Comparison of ENCODE assay signal across 9 cellular contexts in the genomic region with DNA sequence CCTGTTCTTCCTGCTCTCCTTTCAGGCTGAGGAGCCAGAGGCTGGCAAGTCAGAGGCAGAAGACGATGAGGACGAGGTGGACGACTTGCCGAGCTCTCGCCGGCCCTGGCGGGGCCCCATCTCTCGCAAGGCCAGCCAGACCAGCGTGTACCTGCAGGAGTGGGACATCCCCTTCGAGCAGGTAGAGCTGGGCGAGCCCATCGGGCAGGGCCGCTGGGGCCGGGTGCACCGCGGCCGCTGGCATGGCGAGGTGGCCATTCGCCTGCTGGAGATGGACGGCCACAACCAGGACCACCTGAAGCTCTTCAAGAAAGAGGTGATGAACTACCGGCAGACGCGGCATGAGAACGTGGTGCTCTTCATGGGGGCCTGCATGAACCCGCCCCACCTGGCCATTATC. TPM values are rescaled to one million over a fixed set of nuclear protein-coding genes. Genes with fewer than 3 reads are reported as not detected.
"Had no signal": no experiment of that assay in that cellular context is flagged by ENCODE, and none has a peak within 500 bp of the region (broad histone marks: within the 10 kb centered on the region; RNA-seq: fewer than 3 reads in every experiment).

No MANE protein-coding gene starts in this region.

- DNase-seq: GDM1, GF-D8 had no signal

- H3K4me3 ChIP-seq: GM12878 had no signal

- ATAC-seq: GM12878 had no signal

- FAIRE-seq: G401.6, GM12878, GM12891, GM12892, GM18507, GM19239 had no signal

RNA-seq across cellular contexts. Expression of gene LGALS9, which starts 25.6 kb away (rescaled TPM):
- total RNA-seq: G401 had no signal
